14 cellular contexts compared by ENCODE assay signal in the genomic region with DNA sequence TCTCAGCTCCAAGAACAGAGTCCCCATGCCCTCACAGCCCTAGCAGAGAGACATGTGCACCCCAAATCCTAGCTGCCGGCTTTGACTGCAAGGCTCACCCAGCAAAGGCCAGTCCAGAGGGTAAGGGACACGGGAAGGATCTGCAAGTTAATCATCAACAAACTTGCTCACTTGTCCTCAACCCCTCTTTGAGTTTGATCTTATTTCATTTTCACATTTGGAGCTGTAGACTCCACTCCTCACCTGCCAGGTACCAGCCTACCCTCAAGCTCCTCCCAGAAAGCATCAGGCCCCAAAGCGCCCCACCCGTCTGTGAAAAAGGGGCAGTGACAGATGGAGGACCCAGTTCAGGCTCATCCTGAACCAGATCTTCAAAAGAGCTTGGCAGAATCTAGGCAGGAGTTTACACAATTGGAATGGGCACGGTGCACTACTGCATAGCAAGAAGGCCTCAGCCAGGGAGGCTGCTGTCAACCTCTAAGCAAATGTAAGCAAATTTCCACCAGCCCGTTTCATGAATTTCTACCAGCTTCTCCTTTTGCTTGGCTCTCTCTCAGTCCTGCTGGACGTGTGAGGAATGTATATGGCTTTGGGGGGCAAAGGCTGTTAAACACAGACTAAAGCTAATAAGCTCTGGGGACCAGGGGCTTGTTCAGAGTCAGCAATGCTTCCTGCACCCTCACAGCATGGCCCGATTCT. TPM values are rescaled to one million over a fixed set of nuclear protein-coding genes. Genes with fewer than 3 reads are reported as not detected.
A peak's percentile ranks its signal among the peaks of the same experiment; 100 is the strongest.
DNase-seq lines count a peak whose midpoint lies in the region; ATAC-seq and TF ChIP-seq lines count a peak whose summit lies in the region.
"Had no signal": no experiment of that assay in that cellular context is flagged by ENCODE, and none has a peak within 500 bp of the region (broad histone marks: within the 10 kb centered on the region; RNA-seq: fewer than 3 reads in every experiment).

No MANE protein-coding gene starts in this region.

- no peak overlapping the region for H3K27ac ChIP-seq in CD4-positive, alpha-beta T cell (ENCODE audit: low read depth, low read length)
- H3K27ac ChIP-seq in naive thymus-derived CD4-positive, alpha-beta T cell (ENCODE audit: low read depth, low read length): peak overlapping the region; percentile 57

- POLR2A ChIA-PET in CD4-positive, alpha-beta T cell (lab: Charles Lee): interaction anchor here (0.7 to 17.7 kb wide), 9 partner anchors 11 to 249 kb away, joined by 3 to 767 read pairs (median 4); a partner anchor contains a TSS
- POLR2A ChIA-PET in naive thymus-derived CD4-positive, alpha-beta T cell (lab: Charles Lee): interaction anchor here (0.6 to 26.0 kb wide), 9 partner anchors 8 to 703 kb away, joined by 3 to 1324 read pairs (median 4); a partner anchor contains a TSS
- POLR2A ChIA-PET in GM10248 (lab: Yijun Ruan, JAX): interaction anchor here (0.6 to 7.8 kb wide), 7 partner anchors 10 to 70 kb away, joined by 3 to 129 read pairs (median 8); a partner anchor contains a TSS

- no peak for TF ChIP-seq CTCF in CD4-positive, alpha-beta T cell (IDR thresholded peaks at IDR 0.05)
- no peak for TF ChIP-seq CTCF in GM10248 (IDR thresholded peaks at IDR 0.05; ENCODE audit: control extremely low read depth, extremely low read depth, low read depth, missing control alignments)

- peak overlapping the region; percentile 93 for H3K27ac Mint-ChIP-seq in CD4-positive, alpha-beta T cell
- H3K27ac Mint-ChIP-seq in activated naive CD8-positive, alpha-beta T cell treated with anti-CD3 and anti-CD28 coated beads, Interleukin-2, amount 50 U/mL, for 24 hours: peak overlapping the region; percentile 61
- H3K27ac Mint-ChIP-seq in naive thymus-derived CD4-positive, alpha-beta T cell: peak overlapping the region; percentile 3 to 94 (median 76)

- peak; percentile 18 for ATAC-seq in CD4-positive, alpha-beta T cell (ENCODE audit: poor library complexity)
- no peak for ATAC-seq in activated naive CD8-positive, alpha-beta T cell treated with anti-CD3 and anti-CD28 coated beads, Interleukin-2, amount 50 U/mL, for 24 hours
- ATAC-seq in naive thymus-derived CD4-positive, alpha-beta T cell: no peak
- no peak for ATAC-seq in GM21737 (IDR thresholded peaks at IDR 0.05; ENCODE audit: unreplicated experiment)
- ATAC-seq in HG02840 (IDR thresholded peaks at IDR 0.05; ENCODE audit: low FRiP score, unreplicated experiment): no peak
- no peak for ATAC-seq in HG02610 (IDR thresholded peaks at IDR 0.05; ENCODE audit: unreplicated experiment)
- ATAC-seq: left ventricle myocardium superior had no signal

- H3K9me3 Mint-ChIP-seq in CD4-positive, alpha-beta T cell: no peaks in the 10 kb centered on the region
- no peaks in the 10 kb centered on the region for H3K9me3 Mint-ChIP-seq in activated naive CD8-positive, alpha-beta T cell treated with anti-CD3 and anti-CD28 coated beads, Interleukin-2, amount 50 U/mL, for 24 hours
- peaks cover 0 to 3% (median 0%) of the 10 kb centered on the region in 11 donors for H3K9me3 Mint-ChIP-seq in naive thymus-derived CD4-positive, alpha-beta T cell

- intact Hi-C loops in CD4-positive, alpha-beta T cell (cut with DNase I, micrococcal nuclease): no loop called here
- intact Hi-C loops in naive thymus-derived CD4-positive, alpha-beta T cell (cut with micrococcal nuclease): no loop called here

- TF ChIP-seq POLR2A in GM19099 (IDR thresholded peaks at IDR 0.05; ENCODE audit: extremely low read depth, insufficient read length, low read depth): peak; percentile 22

- no peaks in the 10 kb centered on the region for H3K27me3 ChIP-seq in CD4-positive, alpha-beta T cell (ENCODE audit: control insufficient read depth, insufficient read depth, low read length)
- no peaks in the 10 kb centered on the region for H3K27me3 ChIP-seq in naive thymus-derived CD4-positive, alpha-beta T cell (ENCODE audit: control insufficient read depth in 2 of 2, insufficient read depth in 2 of 2, low read length in 2 of 2)

- H3K4me1 ChIP-seq in naive thymus-derived CD4-positive, alpha-beta T cell (ENCODE audit: control insufficient read depth in 2 of 2, insufficient read depth in 2 of 2, low read length in 2 of 2): peaks cover 74 to 77% of the 10 kb centered on the region in 2 donors

- peaks cover 87% of the 10 kb centered on the region for H3K4me1 Mint-ChIP-seq in CD4-positive, alpha-beta T cell (ENCODE audit: low read depth)
- peaks cover 89% of the 10 kb centered on the region for H3K4me1 Mint-ChIP-seq in activated naive CD8-positive, alpha-beta T cell treated with anti-CD3 and anti-CD28 coated beads, Interleukin-2, amount 50 U/mL, for 24 hours
- peaks cover 63 to 89% (median 77%) of the 10 kb centered on the region in 7 donors for H3K4me1 Mint-ChIP-seq in naive thymus-derived CD4-positive, alpha-beta T cell

- H3K4me3 ChIP-seq in naive thymus-derived CD4-positive, alpha-beta T cell (ENCODE audit: low read length): peak overlapping the region; percentile 24

- H3K4me3 Mint-ChIP-seq in CD4-positive, alpha-beta T cell: peak overlapping the region; percentile 77
- H3K4me3 Mint-ChIP-seq in activated naive CD8-positive, alpha-beta T cell treated with anti-CD3 and anti-CD28 coated beads, Interleukin-2, amount 50 U/mL, for 24 hours: no peak overlapping the region
- peak overlapping the region; percentile 31 to 86 (median 68) for H3K4me3 Mint-ChIP-seq in naive thymus-derived CD4-positive, alpha-beta T cell

- CTCF ChIA-PET in CD4-positive, alpha-beta T cell (lab: Charles Lee): interaction anchor here (0.8 to 2.0 kb wide), 6 partner anchors 12 to 29 kb away, joined by 3 to 6 read pairs (median 4); no protein-coding TSS in a partner anchor
- CTCF ChIA-PET in naive thymus-derived CD4-positive, alpha-beta T cell (lab: Charles Lee): interaction anchor here (0.7 to 30.3 kb wide), 3 partner anchors 17 to 21 kb away, joined by 3 to 945 read pairs (median 13); a partner anchor contains a TSS
- CTCF ChIA-PET in GM10248 (lab: Yijun Ruan, JAX): interaction anchor here (1.2 to 31.5 kb wide), 3 partner anchors 18 to 105 kb away, joined by 3 to 1137 read pairs (median 152); a partner anchor contains a TSS

- peaks cover 12 to 53% (median 17%) of the 10 kb centered on the region in 3 experiments for H3K36me3 ChIP-seq in naive thymus-derived CD4-positive, alpha-beta T cell (ENCODE audit: control insufficient read depth in 2 of 3, insufficient read depth in 3 of 3, low read length in 3 of 3)

- peaks cover 89% of the 10 kb centered on the region for H3K36me3 Mint-ChIP-seq in CD4-positive, alpha-beta T cell (ENCODE audit: low read depth)
- peaks cover 55% of the 10 kb centered on the region for H3K36me3 Mint-ChIP-seq in activated naive CD8-positive, alpha-beta T cell treated with anti-CD3 and anti-CD28 coated beads, Interleukin-2, amount 50 U/mL, for 24 hours (ENCODE audit: low read depth)
- H3K36me3 Mint-ChIP-seq in naive thymus-derived CD4-positive, alpha-beta T cell: peaks cover 3 to 46% (median 32%) of the 10 kb centered on the region in 5 donors

- no peaks in the 10 kb centered on the region for H3K9me3 ChIP-seq in CD4-positive, alpha-beta T cell (ENCODE audit: control insufficient read depth, low read length)
- no peaks in the 10 kb centered on the region for H3K9me3 ChIP-seq in naive thymus-derived CD4-positive, alpha-beta T cell (ENCODE audit: control insufficient read depth in 2 of 3, low read length in 3 of 3)
- H3K9me3 ChIP-seq: SK-N-SH had no signal

- DNase-seq in CD4-positive, alpha-beta T cell: no peak
- DNase-seq in activated naive CD8-positive, alpha-beta T cell treated with anti-CD3 and anti-CD28 coated beads, Interleukin-2, amount 50 U/mL, for 24 hours: no peak
- peak in 1 of 9 donors; percentile 22 for DNase-seq in naive thymus-derived CD4-positive, alpha-beta T cell
- DNase-seq in GM10248 (ENCODE audit: extremely low spot score): no peak
- DNase-seq: central memory CD4-positive, alpha-beta T cell; COR-L47; left ventricle myocardium superior; NCI-H226; retina; SK-N-SH had no signal

- no peaks in the 10 kb centered on the region for H3K27me3 Mint-ChIP-seq in CD4-positive, alpha-beta T cell
- H3K27me3 Mint-ChIP-seq in activated naive CD8-positive, alpha-beta T cell treated with anti-CD3 and anti-CD28 coated beads, Interleukin-2, amount 50 U/mL, for 24 hours: no peaks in the 10 kb centered on the region
- no peaks in the 10 kb centered on the region for H3K27me3 Mint-ChIP-seq in naive thymus-derived CD4-positive, alpha-beta T cell

RNA-seq across cellular contexts. Expression of a gene that starts 5.5 kb away (rescaled TPM):
- total RNA-seq in CD4-positive, alpha-beta T cell: 100 to 1,000 TPM; 132 to 139 TPM
- total RNA-seq in naive thymus-derived CD4-positive, alpha-beta T cell: 100 to 1,000 TPM; 124 to 263 (median 208) TPM
- polyA plus RNA-seq in naive thymus-derived CD4-positive, alpha-beta T cell: 100 to 1,000 TPM; 102 to 141 TPM

RNA-seq across cellular contexts. Expression of a gene that starts 28.5 kb away (rescaled TPM):
- 1 to 10 TPM; 6.9 to 9.7 TPM for total RNA-seq in CD4-positive, alpha-beta T cell
- total RNA-seq in naive thymus-derived CD4-positive, alpha-beta T cell: 1 to 10 TPM in 4 of 5 experiments, under 1 TPM in 1; 0.22 to 9.2 (median 8.1) TPM
- under 1 TPM; 0.27 to 0.47 TPM for polyA plus RNA-seq in naive thymus-derived CD4-positive, alpha-beta T cell

RNA-seq across cellular contexts. Expression of a gene that starts 44.1 kb away (rescaled TPM):
- 100 to 1,000 TPM; 189 to 198 TPM for total RNA-seq in CD4-positive, alpha-beta T cell
- 100 to 1,000 TPM in 1 of 5 experiments, 10 to 100 TPM in 4; 30.6 to 105 (median 36.2) TPM for total RNA-seq in naive thymus-derived CD4-positive, alpha-beta T cell
- 1 to 10 TPM; 3.4 to 5.2 TPM for polyA plus RNA-seq in naive thymus-derived CD4-positive, alpha-beta T cell

RNA-seq across cellular contexts. Expression of a gene that starts 51.5 kb away (rescaled TPM):
- total RNA-seq in CD4-positive, alpha-beta T cell: 10 to 100 TPM; 16.8 to 18.3 TPM
- 10 to 100 TPM; 11.9 to 19.1 (median 18.8) TPM for total RNA-seq in naive thymus-derived CD4-positive, alpha-beta T cell
- polyA plus RNA-seq in naive thymus-derived CD4-positive, alpha-beta T cell: 1 to 10 TPM; 4.5 to 7.5 TPM
